1 cellular context compared by ENCODE assay signal in the genomic region with DNA sequence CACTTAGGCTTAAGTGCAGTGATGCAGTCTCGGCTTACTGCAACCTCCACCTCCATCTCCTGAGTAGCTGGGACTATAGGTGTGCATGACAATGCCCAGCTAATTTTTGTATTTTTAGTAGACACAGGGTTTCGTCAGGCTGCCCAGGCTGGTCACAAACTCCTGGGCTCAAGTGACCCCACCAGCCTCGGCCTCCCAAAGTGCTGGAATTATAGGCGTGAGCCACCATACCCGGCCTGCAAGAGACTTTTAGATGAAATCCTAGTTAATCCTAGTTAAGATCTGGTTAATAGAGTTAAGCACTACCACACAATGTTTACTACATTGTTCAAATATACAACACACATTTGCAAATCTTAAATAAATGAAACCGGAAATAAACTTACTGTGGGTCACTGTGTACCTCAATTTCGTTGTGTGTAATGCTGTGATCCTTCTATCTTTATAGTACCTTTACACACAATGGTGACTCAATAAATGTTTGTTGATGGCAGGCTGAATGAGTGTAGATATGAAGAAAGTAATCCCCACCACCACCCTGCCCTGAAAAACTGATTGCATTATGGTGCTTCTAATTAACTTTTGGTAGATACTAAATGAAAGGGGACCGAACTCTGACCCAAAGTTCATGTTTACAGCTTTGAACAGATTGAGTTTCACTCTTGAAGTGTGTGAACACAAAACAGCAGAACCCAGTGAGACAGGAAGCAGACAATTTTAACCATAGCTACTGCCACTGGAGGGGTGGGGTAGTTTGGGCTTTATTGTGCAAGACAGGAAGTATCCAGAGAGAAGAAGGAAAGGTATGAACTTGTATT.
TF ChIP-seq lines count a peak whose summit lies in the region.

No MANE protein-coding gene starts in this region.

TF ChIP-seq in K562, 482 proteins besides CTCF, POLR2A, EP300 and RAD21 (continued from another document and continues in another):
- TF ChIP-seq, protein P1, sequence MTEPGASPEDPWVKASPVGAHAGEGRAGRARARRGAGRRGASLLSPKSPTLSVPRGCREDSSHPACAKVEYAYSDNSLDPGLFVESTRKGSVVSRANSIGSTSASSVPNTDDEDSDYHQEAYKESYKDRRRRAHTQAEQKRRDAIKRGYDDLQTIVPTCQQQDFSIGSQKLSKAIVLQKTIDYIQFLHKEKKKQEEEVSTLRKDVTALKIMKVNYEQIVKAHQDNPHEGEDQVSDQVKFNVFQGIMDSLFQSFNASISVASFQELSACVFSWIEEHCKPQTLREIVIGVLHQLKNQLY (CRISPR knock-in tag; conservative IDR thresholded peaks at IDR 0.05) = no peak
- TF ChIP-seq EP400 (IDR thresholded peaks at IDR 0.05) (0 out of 2 replicates have a peak, but pooled peaks have one; percentile 17), MEF2D (tag; conservative IDR thresholded peaks at IDR 0.05; ENCODE audit: low read depth) (no peak), TAF1 (IDR thresholded peaks at IDR 0.05; ENCODE audit: control insufficient read depth, extremely low read depth, insufficient read depth, low read length, severe bottlenecking) (no peak), ZNF134 (CRISPR knock-in tag; conservative IDR thresholded peaks at IDR 0.05) (0 out of 2 replicates have a peak, but pooled peaks have one; percentile 18), CXXC5 (CRISPR knock-in tag; IDR thresholded peaks at IDR 0.05) (no peak; the same call in 1 of the 2 replicates), TOE1 (IDR thresholded peaks at IDR 0.05; ENCODE audit: borderline replicate concordance) (no peak), TOE1 (CRISPR knock-in tag; IDR thresholded peaks at IDR 0.05; ENCODE audit: borderline replicate concordance, low read depth) (no peak), ZNF384 (IDR thresholded peaks at IDR 0.05; ENCODE audit: low read depth, low read length) (no peak), NFE2 (IDR thresholded peaks at IDR 0.05; ENCODE audit: low read depth) (no peak), LCOR (CRISPR knock-in tag; IDR thresholded peaks at IDR 0.05) (no peak), BRD4 (IDR thresholded peaks at IDR 0.05) (no peak), ZNF23 (CRISPR knock-in tag; IDR thresholded peaks at IDR 0.05) (no peak), ZNF12 (CRISPR knock-in tag; IDR thresholded peaks at IDR 0.05) (no peak), SRSF3 (IDR thresholded peaks at IDR 0.05; ENCODE audit: insufficient read depth, low read length) (no peak), NR2C2 (CRISPR knock-in tag; IDR thresholded peaks at IDR 0.05) (no peak), NR2C2 (tag; IDR thresholded peaks at IDR 0.05) (peak; percentile 87), HDAC2 (IDR thresholded peaks at IDR 0.05) (no peak; the same call in 1 of the 2 replicates), PTBP1 (IDR thresholded peaks at IDR 0.05; ENCODE audit: low read depth, low read length) (no peak), SMARCE1 (IDR thresholded peaks at IDR 0.05) (peak; percentile 46; the same call in 1 of the 2 replicates), RCOR1 (IDR thresholded peaks at IDR 0.05; ENCODE audit: borderline replicate concordance in 1 of 2, low read depth in 2 of 2, low read length in 2 of 2) (peak in 1 of 2 experiments; percentile 11; a peak in 1 of 4 replicates), ZNF408 (CRISPR knock-in tag; IDR thresholded peaks at IDR 0.05; ENCODE audit: low read depth) (no peak), ZFP30 (CRISPR knock-in tag; IDR thresholded peaks at IDR 0.05; ENCODE audit: borderline replicate concordance) (no peak), SMARCA4 (IDR thresholded peaks at IDR 0.05) (peak; percentile 71), ZNF316 (IDR thresholded peaks at IDR 0.05) (no peak), PPARD (CRISPR knock-in tag; IDR thresholded peaks at IDR 0.05) (no peak), TCF3 (CRISPR knock-in tag; IDR thresholded peaks at IDR 0.05) (peak; percentile 57), ZC3H11A (IDR thresholded peaks at IDR 0.05; ENCODE audit: low read depth, low read length) (no peak), ZNF695 (CRISPR knock-in tag; IDR thresholded peaks at IDR 0.05) (no peak), FOXA3 (CRISPR knock-in tag; conservative IDR thresholded peaks at IDR 0.05 in 1 of 2, IDR thresholded peaks at IDR 0.05 in 1 of 2) (peak in 1 of 2 experiments; percentile 22; a peak in 1 of 4 replicates), ZNF224 (CRISPR knock-in tag; IDR thresholded peaks at IDR 0.05) (no peak), ZNF77 (CRISPR knock-in tag; IDR thresholded peaks at IDR 0.05) (no peak), ZNF184 (CRISPR knock-in tag; IDR thresholded peaks at IDR 0.05) (no peak), TRIM24 (IDR thresholded peaks at IDR 0.05) (peak; percentile 19 to 66; a peak in 3 of 4 replicates), HDAC1 (IDR thresholded peaks at IDR 0.05) (0 out of 4 replicates have a peak, but pooled peaks of 1 of the 2 experiments have one; percentile 16), ZNF583 (CRISPR knock-in tag; IDR thresholded peaks at IDR 0.05) (0 out of 2 replicates have a peak, but pooled peaks have one; percentile 58), FOXP1 (CRISPR knock-in tag; IDR thresholded peaks at IDR 0.05) (no peak), RAD51 (IDR thresholded peaks at IDR 0.05; ENCODE audit: borderline replicate concordance, low read depth) (no peak)
- TF ChIP-seq, protein P2, sequence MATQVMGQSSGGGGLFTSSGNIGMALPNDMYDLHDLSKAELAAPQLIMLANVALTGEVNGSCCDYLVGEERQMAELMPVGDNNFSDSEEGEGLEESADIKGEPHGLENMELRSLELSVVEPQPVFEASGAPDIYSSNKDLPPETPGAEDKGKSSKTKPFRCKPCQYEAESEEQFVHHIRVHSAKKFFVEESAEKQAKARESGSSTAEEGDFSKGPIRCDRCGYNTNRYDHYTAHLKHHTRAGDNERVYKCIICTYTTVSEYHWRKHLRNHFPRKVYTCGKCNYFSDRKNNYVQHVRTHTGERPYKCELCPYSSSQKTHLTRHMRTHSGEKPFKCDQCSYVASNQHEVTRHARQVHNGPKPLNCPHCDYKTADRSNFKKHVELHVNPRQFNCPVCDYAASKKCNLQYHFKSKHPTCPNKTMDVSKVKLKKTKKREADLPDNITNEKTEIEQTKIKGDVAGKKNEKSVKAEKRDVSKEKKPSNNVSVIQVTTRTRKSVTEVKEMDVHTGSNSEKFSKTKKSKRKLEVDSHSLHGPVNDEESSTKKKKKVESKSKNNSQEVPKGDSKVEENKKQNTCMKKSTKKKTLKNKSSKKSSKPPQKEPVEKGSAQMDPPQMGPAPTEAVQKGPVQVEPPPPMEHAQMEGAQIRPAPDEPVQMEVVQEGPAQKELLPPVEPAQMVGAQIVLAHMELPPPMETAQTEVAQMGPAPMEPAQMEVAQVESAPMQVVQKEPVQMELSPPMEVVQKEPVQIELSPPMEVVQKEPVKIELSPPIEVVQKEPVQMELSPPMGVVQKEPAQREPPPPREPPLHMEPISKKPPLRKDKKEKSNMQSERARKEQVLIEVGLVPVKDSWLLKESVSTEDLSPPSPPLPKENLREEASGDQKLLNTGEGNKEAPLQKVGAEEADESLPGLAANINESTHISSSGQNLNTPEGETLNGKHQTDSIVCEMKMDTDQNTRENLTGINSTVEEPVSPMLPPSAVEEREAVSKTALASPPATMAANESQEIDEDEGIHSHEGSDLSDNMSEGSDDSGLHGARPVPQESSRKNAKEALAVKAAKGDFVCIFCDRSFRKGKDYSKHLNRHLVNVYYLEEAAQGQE (CRISPR knock-in tag; IDR thresholded peaks at IDR 0.05; ENCODE audit: low read depth) = no peak
- TF ChIP-seq, protein P3, sequence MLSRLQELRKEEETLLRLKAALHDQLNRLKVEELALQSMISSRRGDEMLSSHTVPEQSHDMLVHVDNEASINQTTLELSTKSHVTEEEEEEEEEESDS (CRISPR knock-in tag; IDR thresholded peaks at IDR 0.05) = no peak
- TF ChIP-seq, protein P4, sequence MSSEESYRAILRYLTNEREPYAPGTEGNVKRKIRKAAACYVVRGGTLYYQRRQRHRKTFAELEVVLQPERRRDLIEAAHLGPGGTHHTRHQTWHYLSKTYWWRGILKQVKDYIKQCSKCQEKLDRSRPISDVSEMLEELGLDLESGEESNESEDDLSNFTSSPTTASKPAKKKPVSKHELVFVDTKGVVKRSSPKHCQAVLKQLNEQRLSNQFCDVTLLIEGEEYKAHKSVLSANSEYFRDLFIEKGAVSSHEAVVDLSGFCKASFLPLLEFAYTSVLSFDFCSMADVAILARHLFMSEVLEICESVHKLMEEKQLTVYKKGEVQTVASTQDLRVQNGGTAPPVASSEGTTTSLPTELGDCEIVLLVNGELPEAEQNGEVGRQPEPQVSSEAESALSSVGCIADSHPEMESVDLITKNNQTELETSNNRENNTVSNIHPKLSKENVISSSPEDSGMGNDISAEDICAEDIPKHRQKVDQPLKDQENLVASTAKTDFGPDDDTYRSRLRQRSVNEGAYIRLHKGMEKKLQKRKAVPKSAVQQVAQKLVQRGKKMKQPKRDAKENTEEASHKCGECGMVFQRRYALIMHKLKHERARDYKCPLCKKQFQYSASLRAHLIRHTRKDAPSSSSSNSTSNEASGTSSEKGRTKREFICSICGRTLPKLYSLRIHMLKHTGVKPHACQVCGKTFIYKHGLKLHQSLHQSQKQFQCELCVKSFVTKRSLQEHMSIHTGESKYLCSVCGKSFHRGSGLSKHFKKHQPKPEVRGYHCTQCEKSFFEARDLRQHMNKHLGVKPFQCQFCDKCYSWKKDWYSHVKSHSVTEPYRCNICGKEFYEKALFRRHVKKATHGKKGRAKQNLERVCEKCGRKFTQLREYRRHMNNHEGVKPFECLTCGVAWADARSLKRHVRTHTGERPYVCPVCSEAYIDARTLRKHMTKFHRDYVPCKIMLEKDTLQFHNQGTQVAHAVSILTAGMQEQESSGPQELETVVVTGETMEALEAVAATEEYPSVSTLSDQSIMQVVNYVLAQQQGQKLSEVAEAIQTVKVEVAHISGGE (CRISPR knock-in tag; IDR thresholded peaks at IDR 0.05) = no peak
- TF ChIP-seq, protein P5, sequence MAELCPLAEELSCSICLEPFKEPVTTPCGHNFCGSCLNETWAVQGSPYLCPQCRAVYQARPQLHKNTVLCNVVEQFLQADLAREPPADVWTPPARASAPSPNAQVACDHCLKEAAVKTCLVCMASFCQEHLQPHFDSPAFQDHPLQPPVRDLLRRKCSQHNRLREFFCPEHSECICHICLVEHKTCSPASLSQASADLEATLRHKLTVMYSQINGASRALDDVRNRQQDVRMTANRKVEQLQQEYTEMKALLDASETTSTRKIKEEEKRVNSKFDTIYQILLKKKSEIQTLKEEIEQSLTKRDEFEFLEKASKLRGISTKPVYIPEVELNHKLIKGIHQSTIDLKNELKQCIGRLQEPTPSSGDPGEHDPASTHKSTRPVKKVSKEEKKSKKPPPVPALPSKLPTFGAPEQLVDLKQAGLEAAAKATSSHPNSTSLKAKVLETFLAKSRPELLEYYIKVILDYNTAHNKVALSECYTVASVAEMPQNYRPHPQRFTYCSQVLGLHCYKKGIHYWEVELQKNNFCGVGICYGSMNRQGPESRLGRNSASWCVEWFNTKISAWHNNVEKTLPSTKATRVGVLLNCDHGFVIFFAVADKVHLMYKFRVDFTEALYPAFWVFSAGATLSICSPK (IDR thresholded peaks at IDR 0.05; ENCODE audit: borderline replicate concordance) = no peak
- TF ChIP-seq, protein P6, sequence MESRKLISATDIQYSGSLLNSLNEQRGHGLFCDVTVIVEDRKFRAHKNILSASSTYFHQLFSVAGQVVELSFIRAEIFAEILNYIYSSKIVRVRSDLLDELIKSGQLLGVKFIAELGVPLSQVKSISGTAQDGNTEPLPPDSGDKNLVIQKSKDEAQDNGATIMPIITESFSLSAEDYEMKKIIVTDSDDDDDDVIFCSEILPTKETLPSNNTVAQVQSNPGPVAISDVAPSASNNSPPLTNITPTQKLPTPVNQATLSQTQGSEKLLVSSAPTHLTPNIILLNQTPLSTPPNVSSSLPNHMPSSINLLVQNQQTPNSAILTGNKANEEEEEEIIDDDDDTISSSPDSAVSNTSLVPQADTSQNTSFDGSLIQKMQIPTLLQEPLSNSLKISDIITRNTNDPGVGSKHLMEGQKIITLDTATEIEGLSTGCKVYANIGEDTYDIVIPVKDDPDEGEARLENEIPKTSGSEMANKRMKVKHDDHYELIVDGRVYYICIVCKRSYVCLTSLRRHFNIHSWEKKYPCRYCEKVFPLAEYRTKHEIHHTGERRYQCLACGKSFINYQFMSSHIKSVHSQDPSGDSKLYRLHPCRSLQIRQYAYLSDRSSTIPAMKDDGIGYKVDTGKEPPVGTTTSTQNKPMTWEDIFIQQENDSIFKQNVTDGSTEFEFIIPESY (CRISPR knock-in tag; IDR thresholded peaks at IDR 0.05) = no peak
- TF ChIP-seq, protein P7, sequence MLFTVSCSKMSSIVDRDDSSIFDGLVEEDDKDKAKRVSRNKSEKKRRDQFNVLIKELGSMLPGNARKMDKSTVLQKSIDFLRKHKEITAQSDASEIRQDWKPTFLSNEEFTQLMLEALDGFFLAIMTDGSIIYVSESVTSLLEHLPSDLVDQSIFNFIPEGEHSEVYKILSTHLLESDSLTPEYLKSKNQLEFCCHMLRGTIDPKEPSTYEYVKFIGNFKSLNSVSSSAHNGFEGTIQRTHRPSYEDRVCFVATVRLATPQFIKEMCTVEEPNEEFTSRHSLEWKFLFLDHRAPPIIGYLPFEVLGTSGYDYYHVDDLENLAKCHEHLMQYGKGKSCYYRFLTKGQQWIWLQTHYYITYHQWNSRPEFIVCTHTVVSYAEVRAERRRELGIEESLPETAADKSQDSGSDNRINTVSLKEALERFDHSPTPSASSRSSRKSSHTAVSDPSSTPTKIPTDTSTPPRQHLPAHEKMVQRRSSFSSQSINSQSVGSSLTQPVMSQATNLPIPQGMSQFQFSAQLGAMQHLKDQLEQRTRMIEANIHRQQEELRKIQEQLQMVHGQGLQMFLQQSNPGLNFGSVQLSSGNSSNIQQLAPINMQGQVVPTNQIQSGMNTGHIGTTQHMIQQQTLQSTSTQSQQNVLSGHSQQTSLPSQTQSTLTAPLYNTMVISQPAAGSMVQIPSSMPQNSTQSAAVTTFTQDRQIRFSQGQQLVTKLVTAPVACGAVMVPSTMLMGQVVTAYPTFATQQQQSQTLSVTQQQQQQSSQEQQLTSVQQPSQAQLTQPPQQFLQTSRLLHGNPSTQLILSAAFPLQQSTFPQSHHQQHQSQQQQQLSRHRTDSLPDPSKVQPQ (CRISPR knock-in tag; IDR thresholded peaks at IDR 0.05; ENCODE audit: borderline replicate concordance) = no peak
- TF ChIP-seq, protein P8, sequence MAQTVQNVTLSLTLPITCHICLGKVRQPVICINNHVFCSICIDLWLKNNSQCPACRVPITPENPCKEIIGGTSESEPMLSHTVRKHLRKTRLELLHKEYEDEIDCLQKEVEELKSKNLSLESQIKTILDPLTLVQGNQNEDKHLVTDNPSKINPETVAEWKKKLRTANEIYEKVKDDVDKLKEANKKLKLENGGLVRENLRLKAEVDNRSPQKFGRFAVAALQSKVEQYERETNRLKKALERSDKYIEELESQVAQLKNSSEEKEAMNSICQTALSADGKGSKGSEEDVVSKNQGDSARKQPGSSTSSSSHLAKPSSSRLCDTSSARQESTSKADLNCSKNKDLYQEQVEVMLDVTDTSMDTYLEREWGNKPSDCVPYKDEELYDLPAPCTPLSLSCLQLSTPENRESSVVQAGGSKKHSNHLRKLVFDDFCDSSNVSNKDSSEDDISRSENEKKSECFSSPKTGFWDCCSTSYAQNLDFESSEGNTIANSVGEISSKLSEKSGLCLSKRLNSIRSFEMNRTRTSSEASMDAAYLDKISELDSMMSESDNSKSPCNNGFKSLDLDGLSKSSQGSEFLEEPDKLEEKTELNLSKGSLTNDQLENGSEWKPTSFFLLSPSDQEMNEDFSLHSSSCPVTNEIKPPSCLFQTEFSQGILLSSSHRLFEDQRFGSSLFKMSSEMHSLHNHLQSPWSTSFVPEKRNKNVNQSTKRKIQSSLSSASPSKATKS (CRISPR knock-in tag; IDR thresholded peaks at IDR 0.05) = no peak
